ENCODE assay signal across 4 cellular contexts in the genomic region with DNA sequence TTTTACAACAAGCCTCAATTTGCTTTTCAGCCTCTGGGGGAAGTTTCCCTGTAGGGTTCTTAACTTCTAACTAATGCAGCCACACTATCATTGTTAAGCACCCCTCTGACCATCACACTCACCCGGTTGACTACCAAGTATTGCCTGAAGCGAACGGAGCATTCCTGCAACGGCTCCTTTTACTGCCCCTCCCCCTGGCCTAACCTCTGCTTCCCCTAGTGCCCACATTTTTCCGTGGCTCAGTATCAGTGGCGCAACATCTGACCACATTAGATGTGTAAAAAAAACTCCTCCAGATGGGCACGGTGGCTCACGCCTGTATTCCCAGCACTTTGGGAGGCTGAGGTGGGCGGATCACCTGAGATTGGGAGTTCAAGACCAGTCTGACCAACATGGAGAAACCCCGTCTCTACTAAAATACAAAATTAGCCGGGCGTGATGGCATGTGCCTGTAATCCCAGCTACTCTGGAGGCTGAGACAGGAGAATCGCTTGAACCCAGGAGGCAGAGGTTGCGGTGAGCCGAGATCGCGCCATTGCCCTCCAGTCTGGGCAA. TPM values are rescaled to one million over a fixed set of nuclear protein-coding genes. Genes with fewer than 3 reads are reported as not detected.
"Had no signal": no experiment of that assay in that cellular context is flagged by ENCODE, and none has a peak within 500 bp of the region (broad histone marks: within the 10 kb centered on the region; RNA-seq: fewer than 3 reads in every experiment).

No MANE protein-coding gene starts in this region.

RNA-seq across cellular contexts. Expression of gene SLC2A5, which starts 24.7 kb away (rescaled TPM):
- total RNA-seq: activated CD8-positive, alpha-beta T cell treated with anti-CD3 and anti-CD28 coated beads, Interleukin-2, amount 10 ng/mL, durations not matched to agents 7 days and 5 days; activated naive CD8-positive, alpha-beta T cell treated with anti-CD3 and anti-CD28 coated beads, Interleukin-2, amount 10 ng/mL, durations not matched to agents 7 days and 5 days; NCI-H460; PC-3 had no signal
